In genomic region chr15:97995881-97996603, GRCh38 we compare ENCODE assay signal across 7 cellular contexts. TPM values are rescaled to one million over a fixed set of nuclear protein-coding genes. Genes with fewer than 3 reads are reported as not detected.
DNase-seq lines count a peak whose midpoint lies in the region; TF ChIP-seq lines count a peak whose summit lies in the region.

No MANE protein-coding gene starts in this region.

- H3K36me3 ChIP-seq in colonic mucosa (no peaks in the 10 kb centered on the region), tibial artery (no peaks in the 10 kb centered on the region)

- peak overlapping the region; percentile 50 for H3K27ac ChIP-seq in colonic mucosa
- H3K27ac ChIP-seq in tibial artery: no peak overlapping the region

- TF ChIP-seq POLR2A in NB4 (IDR thresholded peaks at IDR 0.05; ENCODE audit: extremely low read depth, insufficient read length): no peak

- H3K9me3 ChIP-seq in colonic mucosa: no peaks in the 10 kb centered on the region
- no peaks in the 10 kb centered on the region for H3K9me3 ChIP-seq in tibial artery

- no peak overlapping the region for H3K4me3 ChIP-seq in NB4 (ENCODE audit: low read depth, low read length)
- no peak overlapping the region for H3K4me3 ChIP-seq in colonic mucosa
- no peak overlapping the region for H3K4me3 ChIP-seq in tibial artery

- no peaks in the 10 kb centered on the region for H3K27me3 ChIP-seq in colonic mucosa
- no peaks in the 10 kb centered on the region for H3K27me3 ChIP-seq in tibial artery

- DNase-seq in NB4 (ENCODE audit: low read depth): peak; percentile 41
- peak; percentile 46 for DNase-seq in colonic mucosa
- peak; percentile 22 for DNase-seq in retina
- no peak for DNase-seq in midbrain (lab: John Stamatoyannopoulos, UW)
- DNase-seq in occipital lobe (lab: John Stamatoyannopoulos, UW): no peak
- no peak for DNase-seq in tibial artery

- H3K9ac ChIP-seq in colonic mucosa (ENCODE audit: low read depth in 2 of 2, low read length in 2 of 2): peak overlapping the region in 1 of 2 donors; percentile 42

- intact Hi-C loops in colonic mucosa (cut with DNase I) (no loop called here), tibial artery (cut with DNase I; ENCODE audit: low total_unique reads) (no loop called here)

- TF ChIP-seq CTCF in GM12873 (IDR thresholded peaks at IDR 0.05; ENCODE audit: insufficient read depth, low read depth, low read length, missing control alignments) (peak; percentile 32), NB4 (IDR thresholded peaks at IDR 0.05; ENCODE audit: low read depth, low read length) (peak; percentile 33), colonic mucosa (IDR thresholded peaks at IDR 0.05) (peak; percentile 31), tibial artery (IDR thresholded peaks at IDR 0.05) (peak in 1 of 2 experiments; percentile 20)

- peaks cover 14% of the 10 kb centered on the region for H3K4me1 ChIP-seq in colonic mucosa
- no peaks in the 10 kb centered on the region for H3K4me1 ChIP-seq in tibial artery

RNA-seq across cellular contexts. Expression of gene ARRDC4, which starts 35.5 kb away (rescaled TPM):
- 10 to 100 TPM; 23.4 to 73.9 TPM for total RNA-seq in colonic mucosa
- 55.1 TPM for total RNA-seq in occipital lobe

Comparison
In these comparisons a context has a peak if more than half of its experiments do, and no peak if none do; other contexts are left out.
1. DNase-seq: peak in NB4 (single experiment), colonic mucosa (single experiment) and retina (single experiment); none in midbrain (single experiment), occipital lobe (single experiment) and tibial artery (0 of 2).